ENCODE assay signal across 8 cellular contexts in genomic region chr17:80545499-80545826, GRCh38. TPM values are rescaled to one million over a fixed set of nuclear protein-coding genes. Genes with fewer than 3 reads are reported as not detected.
A peak's percentile ranks its signal among the peaks of the same experiment; 100 is the strongest.
DNase-seq lines count a peak whose midpoint lies in the region; TF ChIP-seq lines count a peak whose summit lies in the region.

No MANE protein-coding gene starts in this region.

- H3K4me1 ChIP-seq in PC-9 (replicated peaks; ENCODE audit: insufficient read depth) (peaks cover 29% of the 10 kb centered on the region), trophoblast cell (ENCODE audit: control insufficient read depth in 1 of 2, insufficient read depth in 2 of 2, low read length in 2 of 2) (peaks cover 4% of the 10 kb centered on the region in 2 experiments)

- H2AK5ac ChIP-seq in trophoblast cell (ENCODE audit: low read length), result no peak overlapping the region

- peak overlapping the region; percentile 12 for H2BK120ac ChIP-seq in trophoblast cell (ENCODE audit: insufficient read depth, low read length, poor library complexity)

- intact Hi-C loops in PC-9 (cut with micrococcal nuclease; ENCODE audit: unreplicated experiment), result loop anchor here (5.0 kb wide), 1 partner anchor 63 kb away; no protein-coding TSS in a partner anchor

- TF ChIP-seq CTCF in PC-9 (conservative IDR thresholded peaks at IDR 0.05) (no peak), epithelial cell of proximal tubule (conservative IDR thresholded peaks at IDR 0.05; ENCODE audit: low read depth, low read length) (no peak)

- no peaks in the 10 kb centered on the region for H3K9me3 ChIP-seq in PC-9 (ENCODE audit: insufficient read depth, low read depth)
- no peaks in the 10 kb centered on the region for H3K9me3 ChIP-seq in trophoblast cell (ENCODE audit: insufficient read depth, low read depth, low read length)

- H3K79me2 ChIP-seq in PC-9 (ENCODE audit: low read depth) (peaks cover 56% of the 10 kb centered on the region), trophoblast cell (ENCODE audit: control insufficient read depth, insufficient read depth, low read length, poor library complexity) (peaks cover 10% of the 10 kb centered on the region)

- H3K79me1 ChIP-seq in trophoblast cell (ENCODE audit: low read length), result peaks cover 6% of the 10 kb centered on the region

- no CpG with 5 or more reads among the region's 8 CpGs for WGBS in trophoblast cell (ENCODE audit: extremely low coverage, insufficient coverage, insufficient read length)

- H3K27ac ChIP-seq in PC-9 (peak overlapping the region; percentile 53; the same call in 1 of the 2 replicates), trophoblast cell (ENCODE audit: low read depth, low read length) (no peak overlapping the region)

- peak overlapping the region; percentile 93 for H3K4ac ChIP-seq in trophoblast cell (ENCODE audit: low read depth, low read length)

- H4K12ac ChIP-seq in trophoblast cell (ENCODE audit: low read depth, low read length), result peak overlapping the region; percentile 82

- H3K9ac ChIP-seq in trophoblast cell (ENCODE audit: low read length), result peak overlapping the region; percentile 19

- no peak overlapping the region for H2BK12ac ChIP-seq in trophoblast cell (ENCODE audit: low read length)

- no peaks in the 10 kb centered on the region for H3K9me2 ChIP-seq in PC-9 (ENCODE audit: insufficient read depth)

- H3K4me3 ChIP-seq in PC-9 (peak overlapping the region; percentile 98), epithelial cell of proximal tubule (ENCODE audit: low read depth, low read length) (peak overlapping the region; percentile 92), trophoblast cell (ENCODE audit: low read depth, low read length) (peak overlapping the region; percentile 96)

- peak; percentile 18 for DNase-seq in GF-D8 (lab: John Stamatoyannopoulos, UW)
- DNase-seq in PC-9, result no peak
- no peak for DNase-seq in epithelial cell of proximal tubule (ENCODE audit: low read depth)
- no peak for DNase-seq in trophoblast cell
- no peak for DNase-seq in ecto neural progenitor cell (ENCODE audit: low spot score)
- no peak for DNase-seq in globus pallidus (ENCODE audit: low spot score)
- no peak for DNase-seq in NCI-H2196 treated with DMSO at 0.1 percent for 48 hours (lab: John Stamatoyannopoulos, UW; ENCODE audit: unreplicated experiment)
- DNase-seq in NCI-H1694 treated with DMSO at 0.1 percent for 48 hours (lab: John Stamatoyannopoulos, UW), result no peak

- no peak overlapping the region for H2BK5ac ChIP-seq in trophoblast cell (ENCODE audit: low read depth, low read length, poor library complexity)

- H3K23ac ChIP-seq in trophoblast cell (ENCODE audit: low read length), result no peak overlapping the region

- CTCF ChIA-PET in PC-9 (lab: Charles Lee), result no interaction called here

- no TSS peak for BruUV-seq in PC-9 (replicated peaks; lab: Mats Ljungman, UMichigan)

- no peaks in the 10 kb centered on the region for H3K27me3 ChIP-seq in PC-9 (ENCODE audit: insufficient read depth, low read depth)
- H3K27me3 ChIP-seq in trophoblast cell (ENCODE audit: insufficient read depth, low read length), result no peaks in the 10 kb centered on the region

- 0 out of 2 replicates have a peak, but pooled peaks cover 4% of the 10 kb centered on the region for H3F3A ChIP-seq in PC-9 (ENCODE audit: insufficient read depth, low read depth)

- H3K18ac ChIP-seq in trophoblast cell (ENCODE audit: low read length), result no peak overlapping the region

- peak overlapping the region; percentile 69 for H4K91ac ChIP-seq in trophoblast cell (ENCODE audit: low read depth, low read length)

- H2AFZ ChIP-seq in PC-9 (peak overlapping the region; percentile 91; the same call in 1 of the 2 replicates), trophoblast cell (ENCODE audit: insufficient read depth, low read length, poor library complexity) (peak overlapping the region; percentile 91)

- H4K20me1 ChIP-seq in PC-9 (ENCODE audit: insufficient read depth), result 0 out of 2 replicates have a peak, but pooled peaks cover 4% of the 10 kb centered on the region

- H4K8ac ChIP-seq in trophoblast cell (ENCODE audit: low read depth, low read length), result peak overlapping the region; percentile 98

- H3K14ac ChIP-seq in trophoblast cell (ENCODE audit: low read length), result no peak overlapping the region

- H3K4me2 ChIP-seq in PC-9 (peak overlapping the region; percentile 95), trophoblast cell (ENCODE audit: low read length) (peak overlapping the region; percentile 60)

- POLR2A ChIA-PET in PC-9 (lab: Charles Lee; ENCODE audit: unreplicated experiment), result no interaction called here

- no peaks in the 10 kb centered on the region for H3K36me3 ChIP-seq in PC-9 (ENCODE audit: low read depth)
- no peaks in the 10 kb centered on the region for H3K36me3 ChIP-seq in trophoblast cell (ENCODE audit: control insufficient read depth in 1 of 2, insufficient read depth in 2 of 2, low read length in 2 of 2)

RNA-seq across cellular contexts. Expression of gene RPTOR, which starts 0.8 kb away (rescaled TPM):
- total RNA-seq in PC-9 (2021) (50.8 and 53.5 TPM in 2 replicates), epithelial cell of proximal tubule (17.9 and 24.4 TPM in 2 replicates)
- 10.2 and 10.8 TPM in 2 replicates for polyA plus RNA-seq in trophoblast cell (2013)
